In genomic region chrX:75297508-75297907, GRCh38 we compare ENCODE assay signal across 22 cellular contexts. TPM values are rescaled to one million over a fixed set of nuclear protein-coding genes. Genes with fewer than 3 reads are reported as not detected.
DNase-seq lines count a peak whose midpoint lies in the region; ATAC-seq and TF ChIP-seq lines count a peak whose summit lies in the region.
"Had no signal": no experiment of that assay in that cellular context is flagged by ENCODE, and none has a peak within 500 bp of the region (broad histone marks: within the 10 kb centered on the region; RNA-seq: fewer than 3 reads in every experiment).

No MANE protein-coding gene starts in this region.

- no peak overlapping the region for H2BK5ac ChIP-seq in H9 (ENCODE audit: insufficient read length, low read length)

- H3K79me2 ChIP-seq in H9 (ENCODE audit: insufficient read depth, low read length), result no peaks in the 10 kb centered on the region; the same call in 1 of the 2 replicates

- no peak overlapping the region for H3K4me2 ChIP-seq in H9 (ENCODE audit: insufficient read depth, insufficient read length, low read length)
- H3K4me2 ChIP-seq: BLaER1 treated with 17β-estradiol and CSF1 and Interleukin-3, amounts not matched to agents 10 nM and 100 nM had no signal

- peak overlapping the region; percentile 41 for H3K27ac Mint-ChIP-seq in activated naive CD4-positive, alpha-beta T cell treated with anti-CD3 and anti-CD28 coated beads, Interleukin-2, amount 50 U/mL, for 24 hours
- H3K27ac Mint-ChIP-seq in activated naive CD4-positive, alpha-beta T cell treated with anti-CD3 and anti-CD28 coated beads for 36 hours, result no peak overlapping the region
- peak overlapping the region in 2 of 3 experiments; percentile 8 to 44; a peak in 1 of 7 replicates for H3K27ac Mint-ChIP-seq in H9
- peak overlapping the region; percentile 30 for H3K27ac Mint-ChIP-seq in stimulated activated memory B cell treated with anti-CD40 and anti-IgM and Interleukin-4, amounts not matched to agents 10 μg/mL and 1 μg/mL and 100 μg/mL, for 72 hours
- no peak overlapping the region for H3K27ac Mint-ChIP-seq in stimulated activated naive CD8-positive, alpha-beta T cell treated with anti-CD3 and anti-CD28 coated beads, Interleukin-15, amount 100 ng/mL, for 72 hours
- H3K27ac Mint-ChIP-seq: CD14-positive monocyte; CD4-positive, alpha-beta T cell had no signal

- peaks cover 17% of the 10 kb centered on the region for H3K9me3 ChIP-seq in H9 (ENCODE audit: control insufficient read depth, low read depth, low read length)
- H3K9me3 ChIP-seq: BE2C; BLaER1 treated with 17β-estradiol and CSF1 and Interleukin-3, amounts not matched to agents 10 nM and 100 nM had no signal

- no peak overlapping the region for H3K56ac ChIP-seq in H9 (ENCODE audit: insufficient read length, low read depth, low read length)

- no peak overlapping the region for H2BK15ac ChIP-seq in H9 (ENCODE audit: low read depth, low read length)

- H2BK20ac ChIP-seq in H9 (ENCODE audit: low read depth, low read length, poor library complexity, severe bottlenecking), result no peak overlapping the region

- no peaks in the 10 kb centered on the region for H4K20me1 ChIP-seq in H9 (ENCODE audit: control insufficient read depth, insufficient read depth, insufficient read length)

- H3K4ac ChIP-seq in H9 (ENCODE audit: low read depth, low read length), result no peak overlapping the region

- no peak overlapping the region for H4K8ac ChIP-seq in H9 (replicated peaks; ENCODE audit: insufficient read length, low read depth, low read length)

- no peak overlapping the region for H3K18ac ChIP-seq in H9 (ENCODE audit: insufficient read length, low read depth, low read length)

- intact Hi-C loops in activated naive CD4-positive, alpha-beta T cell treated with anti-CD3 and anti-CD28 coated beads for 36 hours (cut with micrococcal nuclease), result no loop called here
- intact Hi-C loops in left ventricle myocardium superior (cut with micrococcal nuclease), result no loop called here
- intact Hi-C loops in cardiac septum (cut with DNase I), result no loop called here

- no peak for TF ChIP-seq CTCF in H9 (conservative IDR thresholded peaks at IDR 0.05)

- H3K27ac ChIP-seq in H9 (ENCODE audit: insufficient read length, low read depth, low read length), result no peak overlapping the region
- H3K27ac ChIP-seq: 22Rv1; BLaER1 treated with 17β-estradiol and CSF1 and Interleukin-3, amounts not matched to agents 10 nM and 100 nM had no signal

- H3K79me1 ChIP-seq in H9 (ENCODE audit: insufficient read depth, low read depth, low read length, poor library complexity, severe bottlenecking), result no peaks in the 10 kb centered on the region

- H3K14ac ChIP-seq in H9 (ENCODE audit: insufficient read depth, low read length), result no peak overlapping the region

- no peaks in the 10 kb centered on the region for H3K9me3 Mint-ChIP-seq in activated naive CD4-positive, alpha-beta T cell treated with anti-CD3 and anti-CD28 coated beads, Interleukin-2, amount 50 U/mL, for 24 hours
- H3K9me3 Mint-ChIP-seq in activated naive CD4-positive, alpha-beta T cell treated with anti-CD3 and anti-CD28 coated beads for 36 hours, result no peaks in the 10 kb centered on the region
- peaks cover 47% of the 10 kb centered on the region in 2 experiments for H3K9me3 Mint-ChIP-seq in H9
- no peaks in the 10 kb centered on the region for H3K9me3 Mint-ChIP-seq in stimulated activated memory B cell treated with anti-CD40 and anti-IgM and Interleukin-4, amounts not matched to agents 10 μg/mL and 1 μg/mL and 100 μg/mL, for 72 hours
- no peaks in the 10 kb centered on the region for H3K9me3 Mint-ChIP-seq in stimulated activated naive CD8-positive, alpha-beta T cell treated with anti-CD3 and anti-CD28 coated beads, Interleukin-15, amount 100 ng/mL, for 72 hours
- H3K9me3 Mint-ChIP-seq: CD14-positive monocyte; CD4-positive, alpha-beta T cell had no signal

- no peak overlapping the region for H2AK5ac ChIP-seq in H9 (ENCODE audit: insufficient read length, low read length)

- H3K4me1 Mint-ChIP-seq in activated naive CD4-positive, alpha-beta T cell treated with anti-CD3 and anti-CD28 coated beads, Interleukin-2, amount 50 U/mL, for 24 hours, result peaks cover 11% of the 10 kb centered on the region
- H3K4me1 Mint-ChIP-seq in activated naive CD4-positive, alpha-beta T cell treated with anti-CD3 and anti-CD28 coated beads for 36 hours (ENCODE audit: low read depth), result peaks cover 4% of the 10 kb centered on the region
- peaks cover 19 to 20% of the 10 kb centered on the region in 2 experiments for H3K4me1 Mint-ChIP-seq in H9
- no peaks in the 10 kb centered on the region for H3K4me1 Mint-ChIP-seq in stimulated activated memory B cell treated with anti-CD40 and anti-IgM and Interleukin-4, amounts not matched to agents 10 μg/mL and 1 μg/mL and 100 μg/mL, for 72 hours
- H3K4me1 Mint-ChIP-seq in stimulated activated naive CD8-positive, alpha-beta T cell treated with anti-CD3 and anti-CD28 coated beads, Interleukin-15, amount 100 ng/mL, for 72 hours, result peaks cover 9% of the 10 kb centered on the region
- H3K4me1 Mint-ChIP-seq: CD14-positive monocyte had no signal

- H3T11ph ChIP-seq in H9 (ENCODE audit: low read length), result no peak overlapping the region

- H3K27me3 ChIP-seq in H9 (ENCODE audit: insufficient read depth, low read length), result no peaks in the 10 kb centered on the region
- H3K27me3 ChIP-seq: BE2C had no signal

- no peaks in the 10 kb centered on the region; the same call in 1 of the 2 replicates for H3K4me1 ChIP-seq in H9 (ENCODE audit: insufficient read depth, low read length)
- H3K4me1 ChIP-seq: BE2C; BLaER1 treated with 17β-estradiol and CSF1 and Interleukin-3, amounts not matched to agents 10 nM and 100 nM had no signal

- no CpG with 5 or more reads among the region's 4 CpGs for WGBS in H9 (ENCODE audit: extremely low coverage, insufficient read length, low lambda C conversion rate)

- peaks cover 6% of the 10 kb centered on the region for H3K36me3 Mint-ChIP-seq in activated naive CD4-positive, alpha-beta T cell treated with anti-CD3 and anti-CD28 coated beads, Interleukin-2, amount 50 U/mL, for 24 hours
- H3K36me3 Mint-ChIP-seq in activated naive CD4-positive, alpha-beta T cell treated with anti-CD3 and anti-CD28 coated beads for 36 hours (ENCODE audit: low read depth), result peaks cover 6% of the 10 kb centered on the region
- H3K36me3 Mint-ChIP-seq in H9 (ENCODE audit: insufficient read depth in 1 of 3, low read depth in 3 of 3), result peaks cover 8 to 27% (median 17%) of the 10 kb centered on the region in 3 experiments
- H3K36me3 Mint-ChIP-seq in stimulated activated memory B cell treated with anti-CD40 and anti-IgM and Interleukin-4, amounts not matched to agents 10 μg/mL and 1 μg/mL and 100 μg/mL, for 72 hours, result peaks cover 13% of the 10 kb centered on the region

- no peaks in the 10 kb centered on the region for H3K27me3 Mint-ChIP-seq in activated naive CD4-positive, alpha-beta T cell treated with anti-CD3 and anti-CD28 coated beads, Interleukin-2, amount 50 U/mL, for 24 hours
- H3K27me3 Mint-ChIP-seq in activated naive CD4-positive, alpha-beta T cell treated with anti-CD3 and anti-CD28 coated beads for 36 hours (ENCODE audit: low read depth), result no peaks in the 10 kb centered on the region
- H3K27me3 Mint-ChIP-seq in H9 (ENCODE audit: low read depth), result no peaks in the 10 kb centered on the region
- no peaks in the 10 kb centered on the region for H3K27me3 Mint-ChIP-seq in stimulated activated memory B cell treated with anti-CD40 and anti-IgM and Interleukin-4, amounts not matched to agents 10 μg/mL and 1 μg/mL and 100 μg/mL, for 72 hours
- no peaks in the 10 kb centered on the region for H3K27me3 Mint-ChIP-seq in stimulated activated naive CD8-positive, alpha-beta T cell treated with anti-CD3 and anti-CD28 coated beads, Interleukin-15, amount 100 ng/mL, for 72 hours
- H3K27me3 Mint-ChIP-seq: CD4-positive, alpha-beta T cell had no signal

- no peak overlapping the region for H2BK12ac ChIP-seq in H9 (ENCODE audit: insufficient read length, low read depth, low read length)

- peak; percentile 70 for ATAC-seq in left ventricle myocardium superior
- no peak for ATAC-seq in stimulated activated memory B cell treated with anti-CD40 and anti-IgM and Interleukin-4, amounts not matched to agents 10 μg/mL and 1 μg/mL and 100 μg/mL, for 72 hours
- ATAC-seq in stimulated activated naive CD8-positive, alpha-beta T cell treated with anti-CD3 and anti-CD28 coated beads, Interleukin-15, amount 100 ng/mL, for 72 hours, result no peak
- ATAC-seq: HCT116 had no signal

- no peak for DNase-seq in activated naive CD4-positive, alpha-beta T cell treated with anti-CD3 and anti-CD28 coated beads for 36 hours
- DNase-seq in left ventricle myocardium superior, result no peak
- no peak for DNase-seq in cardiac septum (ENCODE audit: low spot score)
- no peak for DNase-seq in H9
- DNase-seq in SHP77 treated with DMSO at 0.1 percent for 48 hours (lab: John Stamatoyannopoulos, UW), result no peak
- no peak for DNase-seq in stimulated activated naive CD8-positive, alpha-beta T cell treated with anti-CD3 and anti-CD28 coated beads, Interleukin-15, amount 100 ng/mL, for 72 hours
- DNase-seq: ACHN; AML-193; BE2C; Calu3; CD4-positive, alpha-beta T cell; COR-L47; DMS53; DMS79 treated with DMSO at 0.1 percent for 48 hours; GOT3; H7 had no signal

- no peak overlapping the region for H3K4me3 Mint-ChIP-seq in activated naive CD4-positive, alpha-beta T cell treated with anti-CD3 and anti-CD28 coated beads, Interleukin-2, amount 50 U/mL, for 24 hours
- no peak overlapping the region for H3K4me3 Mint-ChIP-seq in activated naive CD4-positive, alpha-beta T cell treated with anti-CD3 and anti-CD28 coated beads for 36 hours
- H3K4me3 Mint-ChIP-seq in H9, result no peak overlapping the region
- no peak overlapping the region for H3K4me3 Mint-ChIP-seq in stimulated activated memory B cell treated with anti-CD40 and anti-IgM and Interleukin-4, amounts not matched to agents 10 μg/mL and 1 μg/mL and 100 μg/mL, for 72 hours
- no peak overlapping the region for H3K4me3 Mint-ChIP-seq in stimulated activated naive CD8-positive, alpha-beta T cell treated with anti-CD3 and anti-CD28 coated beads, Interleukin-15, amount 100 ng/mL, for 72 hours
- H3K4me3 Mint-ChIP-seq: CD4-positive, alpha-beta T cell had no signal

- no peaks in the 10 kb centered on the region for H3K23me2 ChIP-seq in H9 (ENCODE audit: insufficient read length, low read depth, low read length, poor library complexity, severe bottlenecking)

- no peak overlapping the region for H2AFZ ChIP-seq in H9 (ENCODE audit: low read length)

- no peak overlapping the region for H4K91ac ChIP-seq in H9 (ENCODE audit: insufficient read length, low read depth, low read length)

- CTCF ChIA-PET in activated naive CD4-positive, alpha-beta T cell treated with anti-CD3 and anti-CD28 coated beads for 36 hours (lab: Charles Lee), result interaction anchor here (0.5 kb wide), 1 partner anchor 24 kb away, joined by 9 read pairs; no protein-coding TSS in a partner anchor

- H4K5ac ChIP-seq in H9 (ENCODE audit: insufficient read length, low read depth, low read length), result no peak overlapping the region

- no peak overlapping the region for H3K9ac ChIP-seq in H9 (ENCODE audit: extremely low read depth, insufficient read length, low read length)
- H3K9ac ChIP-seq: BLaER1 treated with 17β-estradiol and CSF1 and Interleukin-3, amounts not matched to agents 10 nM and 100 nM had no signal

- H2BK120ac ChIP-seq in H9 (ENCODE audit: low read depth, low read length, poor library complexity, severe bottlenecking), result no peak overlapping the region

- H3K23ac ChIP-seq in H9 (ENCODE audit: insufficient read length, low read depth, low read length), result no peak overlapping the region

RNA-seq across cellular contexts. Expression of gene UPRT, which starts 23.6 kb away (rescaled TPM):
- 10 to 100 TPM; 15.1 to 18.4 TPM for total RNA-seq in activated naive CD4-positive, alpha-beta T cell treated with anti-CD3 and anti-CD28 coated beads for 36 hours
- total RNA-seq in left ventricle myocardium superior (16.8 TPM), cardiac septum (13.3 TPM), H9 (2021) (14.5 and 16.6 TPM in 2 replicates)

Comparison
In these comparisons a context has a peak if more than half of its experiments do, and no peak if none do; other contexts are left out.
1. H3K27ac Mint-ChIP-seq: peak in activated naive CD4-positive, alpha-beta T cell treated with anti-CD3 and anti-CD28 coated beads, Interleukin-2, amount 50 U/mL, for 24 hours (single experiment), H9 (2 of 3) and stimulated activated memory B cell treated with anti-CD40 and anti-IgM and Interleukin-4, amounts not matched to agents 10 μg/mL and 1 μg/mL and 100 μg/mL, for 72 hours (single experiment); none in activated naive CD4-positive, alpha-beta T cell treated with anti-CD3 and anti-CD28 coated beads for 36 hours (single experiment) and stimulated activated naive CD8-positive, alpha-beta T cell treated with anti-CD3 and anti-CD28 coated beads, Interleukin-15, amount 100 ng/mL, for 72 hours (0 of 2).